ENCODE assay signal across 27 cellular contexts in the genomic region with DNA sequence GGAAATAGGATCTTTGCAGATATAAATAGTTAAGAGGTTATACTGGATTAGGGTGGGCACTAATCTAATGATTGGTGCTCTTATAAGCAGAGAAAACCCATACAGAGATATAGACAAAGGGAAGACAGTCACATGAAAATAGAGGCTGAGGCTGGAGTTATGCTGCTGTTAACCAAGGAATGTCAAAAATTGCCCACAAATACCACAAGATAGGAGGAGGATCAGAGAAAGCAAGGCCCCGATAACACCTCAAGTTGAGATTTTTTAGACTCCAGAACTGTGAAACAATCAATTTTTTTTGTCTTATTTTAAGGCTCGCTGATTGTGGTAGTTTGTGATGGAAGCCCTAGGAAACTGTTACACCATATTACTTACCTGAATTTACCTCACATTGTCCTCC.
"Had no signal": no experiment of that assay in that cellular context is flagged by ENCODE, and none has a peak within 500 bp of the region (broad histone marks: within the 10 kb centered on the region; RNA-seq: fewer than 3 reads in every experiment).

No MANE protein-coding gene starts in this region.

- DNase-seq: activated CD4-positive, alpha-beta memory T cell treated with anti-CD3 and anti-CD28 coated beads for 36 hours; activated CD4-positive, alpha-beta T cell treated with anti-CD3 and anti-CD28 coated beads for 4 hours; activated CD4-positive, CD25-positive, alpha-beta regulatory T cell; activated effector memory CD4-positive, alpha-beta T cell treated with Interleukin-2 at 50 U/mL for 16 hours; activated naive CD4-positive, alpha-beta T cell treated with anti-CD3 and anti-CD28 coated beads for 36 hours; activated naive CD8-positive, alpha-beta T cell treated with anti-CD3 and anti-CD28 coated beads, Interleukin-2, amount 10 ng/mL, durations not matched to agents 7 days and 5 days; activated T-cell treated with anti-CD3 and anti-CD28 coated beads, Interleukin-2, amount 50 U/mL, for 48 hours; amygdala; caudate nucleus; dermis blood vessel endothelial cell; effector CD8-positive, alpha-beta T cell; foreskin melanocyte; glutamatergic neuron; left ventricle myocardium superior; mammary epithelial cell; midbrain; ovary; stimulated activated CD4-positive, alpha-beta T cell treated with anti-CD3 and anti-CD28 coated beads, Interleukin-12 subunit alpha, Interleukin-12 subunit beta, amount 100 ng/mL, for 4 hours; stimulated activated CD4-positive, alpha-beta T cell treated with anti-CD3 and anti-CD28 coated beads, Interleukin-4, amount 100 ng/mL, for 4 hours; substantia nigra; T-helper 17 cell; tibial artery had no signal

- H3K36me3 ChIP-seq: ovary, prostate gland, right atrium auricular region, tibial artery, vagina had no signal

- H3K4me3 ChIP-seq: hepatocyte, ovary, prostate gland, right atrium auricular region, tibial artery, vagina had no signal

- H3K4me2 ChIP-seq: hepatocyte had no signal

- H3K79me2 ChIP-seq: hepatocyte had no signal

- H3K4me1 ChIP-seq: prostate gland, right atrium auricular region, tibial artery, vagina had no signal

- H3K27me3 ChIP-seq: hepatocyte, ovary, right atrium auricular region, tibial artery, vagina had no signal

- H3K9me3 ChIP-seq: ovary, prostate gland, right atrium auricular region, tibial artery, vagina had no signal

- H3K27ac ChIP-seq: hepatocyte, ovary, prostate gland, right atrium auricular region, tibial artery, vagina had no signal

- ATAC-seq: left ventricle myocardium superior; natural killer cell treated with Interleukin-12 subunit alpha and Interleukin-12 subunit beta and Interleukin-15 and Interleukin-18, amount 100 ng/mL, for 72 hours; T-helper 17 cell had no signal
